24 cellular contexts compared by ENCODE assay signal in the genomic region with DNA sequence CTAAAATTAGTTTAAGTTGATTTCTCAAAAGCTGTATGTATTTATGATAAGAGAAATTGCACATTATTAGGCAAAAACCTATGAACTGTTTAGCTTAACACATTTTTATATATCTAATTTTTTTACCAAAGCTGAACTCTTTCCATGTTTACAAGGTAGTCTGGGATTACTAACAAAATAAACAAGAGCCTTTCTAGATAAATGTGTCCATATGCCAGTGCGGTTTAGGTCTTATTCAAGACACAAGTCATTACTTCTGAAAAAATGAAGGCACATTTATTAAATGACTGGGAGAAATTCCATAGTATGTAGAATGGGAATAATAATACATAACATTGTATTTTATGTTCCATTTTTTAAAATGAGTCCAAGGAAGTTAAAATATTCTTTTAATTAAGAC.
A peak's percentile ranks its signal among the peaks of the same experiment; 100 is the strongest.
DNase-seq lines count a peak whose midpoint lies in the region; ATAC-seq, FAIRE-seq and TF ChIP-seq lines count a peak whose summit lies in the region.
"Had no signal": no experiment of that assay in that cellular context is flagged by ENCODE, and none has a peak within 500 bp of the region (broad histone marks: within the 10 kb centered on the region; RNA-seq: fewer than 3 reads in every experiment).

No MANE protein-coding gene starts in this region.

- no peaks in the 10 kb centered on the region for H3K36me3 ChIP-seq in pancreas
- H3K36me3 ChIP-seq: tibial artery had no signal

- no peaks in the 10 kb centered on the region for H3K4me1 ChIP-seq in pancreas
- H3K4me1 ChIP-seq: body of pancreas, tibial artery had no signal

- no peaks in the 10 kb centered on the region for H3K27me3 Mint-ChIP-seq in activated naive CD4-positive, alpha-beta T cell treated with anti-CD3 and anti-CD28 coated beads for 36 hours (ENCODE audit: low read depth)
- no peaks in the 10 kb centered on the region for H3K27me3 Mint-ChIP-seq in activated naive CD8-positive, alpha-beta T cell treated with anti-CD3 and anti-CD28 coated beads, Interleukin-2, amount 10 ng/mL, durations not matched to agents 7 days and 5 days
- H3K27me3 Mint-ChIP-seq: activated naive CD4-positive, alpha-beta T cell treated with anti-CD3 and anti-CD28 coated beads, Interleukin-2, amount 50 U/mL, for 24 hours had no signal

- H3K27me3 ChIP-seq in pancreas, result no peaks in the 10 kb centered on the region
- H3K27me3 ChIP-seq: body of pancreas, tibial artery had no signal

- H3K4me3 ChIP-seq in pancreas, result no peak overlapping the region
- H3K4me3 ChIP-seq: body of pancreas, lung, tibial artery had no signal

- 58 to 63% methylated on average over 1 of the region's 1 CpG for WGBS in pancreas, 2 donors

- H3K9me3 ChIP-seq in pancreas, result no peaks in the 10 kb centered on the region
- H3K9me3 ChIP-seq: body of pancreas, tibial artery had no signal

- no peaks in the 10 kb centered on the region for H3K9me3 Mint-ChIP-seq in activated naive CD4-positive, alpha-beta T cell treated with anti-CD3 and anti-CD28 coated beads for 36 hours
- no peaks in the 10 kb centered on the region for H3K9me3 Mint-ChIP-seq in activated naive CD8-positive, alpha-beta T cell treated with anti-CD3 and anti-CD28 coated beads, Interleukin-2, amount 10 ng/mL, durations not matched to agents 7 days and 5 days
- H3K9me3 Mint-ChIP-seq: activated naive CD4-positive, alpha-beta T cell treated with anti-CD3 and anti-CD28 coated beads, Interleukin-2, amount 50 U/mL, for 24 hours; stimulated activated naive B cell treated with anti-CD40 and anti-IgM and Interleukin-4, amounts not matched to agents 10 μg/mL and 1 μg/mL and 100 μg/mL, for 72 hours had no signal

- TF ChIP-seq CTCF in pancreas (IDR thresholded peaks at IDR 0.05), result no peak

- in situ Hi-C loops in G401 (cut with HindIII; ENCODE audit: low sequenced_read_pairs), result no loop called here

- H3K4me1 Mint-ChIP-seq in activated naive CD4-positive, alpha-beta T cell treated with anti-CD3 and anti-CD28 coated beads for 36 hours (ENCODE audit: low read depth), result peaks cover 49% of the 10 kb centered on the region
- H3K4me1 Mint-ChIP-seq in activated naive CD8-positive, alpha-beta T cell treated with anti-CD3 and anti-CD28 coated beads, Interleukin-2, amount 10 ng/mL, durations not matched to agents 7 days and 5 days, result peaks cover 62% of the 10 kb centered on the region

- peak overlapping the region; percentile 97 for H3K27ac Mint-ChIP-seq in activated naive CD4-positive, alpha-beta T cell treated with anti-CD3 and anti-CD28 coated beads for 36 hours
- peak overlapping the region; percentile 94 for H3K27ac Mint-ChIP-seq in activated naive CD8-positive, alpha-beta T cell treated with anti-CD3 and anti-CD28 coated beads, Interleukin-2, amount 10 ng/mL, durations not matched to agents 7 days and 5 days

- H3K36me3 Mint-ChIP-seq in activated naive CD4-positive, alpha-beta T cell treated with anti-CD3 and anti-CD28 coated beads for 36 hours (ENCODE audit: low read depth), result peaks cover 4% of the 10 kb centered on the region
- peaks cover 75% of the 10 kb centered on the region for H3K36me3 Mint-ChIP-seq in activated naive CD8-positive, alpha-beta T cell treated with anti-CD3 and anti-CD28 coated beads, Interleukin-2, amount 10 ng/mL, durations not matched to agents 7 days and 5 days
- H3K36me3 Mint-ChIP-seq: activated naive CD4-positive, alpha-beta T cell treated with anti-CD3 and anti-CD28 coated beads, Interleukin-2, amount 50 U/mL, for 24 hours; stimulated activated naive B cell treated with anti-CD40 and anti-IgM and Interleukin-4, amounts not matched to agents 10 μg/mL and 1 μg/mL and 100 μg/mL, for 72 hours had no signal

- FAIRE-seq in pancreas (lab: Jason Lieb, UNC), result peak; percentile 41
- FAIRE-seq: HTR-8/SVneo had no signal

- POLR2A ChIA-PET in activated naive CD8-positive, alpha-beta T cell treated with anti-CD3 and anti-CD28 coated beads, Interleukin-2, amount 10 ng/mL, durations not matched to agents 7 days and 5 days (lab: Charles Lee), result interaction anchor here (0.8 to 8.1 kb wide), 13 partner anchors 12 to 134 kb away, joined by 3 to 111 read pairs (median 5); partner anchors contain the start of gene DPP4

- intact Hi-C loops in activated naive CD4-positive, alpha-beta T cell treated with anti-CD3 and anti-CD28 coated beads for 36 hours (cut with micrococcal nuclease), result loop anchor here (1.0 to 5.0 kb wide), 10 partner anchors 11 to 325 kb away; partner anchors contain the start of gene IFIH1
- intact Hi-C loops in pancreas (cut with DNase I), result loop anchor here in 1 of 3 donors (5.0 kb wide), 1 partner anchor 75 kb away; no protein-coding TSS in a partner anchor

- H3K4me3 Mint-ChIP-seq in activated naive CD4-positive, alpha-beta T cell treated with anti-CD3 and anti-CD28 coated beads for 36 hours, result no peak overlapping the region
- H3K4me3 Mint-ChIP-seq in activated naive CD8-positive, alpha-beta T cell treated with anti-CD3 and anti-CD28 coated beads, Interleukin-2, amount 10 ng/mL, durations not matched to agents 7 days and 5 days, result no peak overlapping the region

- CTCF ChIA-PET in activated naive CD4-positive, alpha-beta T cell treated with anti-CD3 and anti-CD28 coated beads for 36 hours (lab: Charles Lee), result interaction anchor here (0.7 to 2.4 kb wide), 9 partner anchors 10 to 132 kb away, joined by 3 to 7 read pairs (median 4); partner anchors contain the start of gene DPP4

- no peak for DNase-seq in activated naive CD4-positive, alpha-beta T cell treated with anti-CD3 and anti-CD28 coated beads for 36 hours
- no peak for DNase-seq in activated naive CD4-positive, alpha-beta T cell treated with anti-CD3 and anti-CD28 coated beads, Interleukin-2, amount 50 U/mL, for 16 hours
- DNase-seq in M059J (ENCODE audit: low read depth), result peak; percentile 50
- DNase-seq in activated naive CD8-positive, alpha-beta T cell treated with anti-CD3 and anti-CD28 coated beads, Interleukin-2, amount 10 ng/mL, durations not matched to agents 7 days and 5 days, result no peak
- no peak for DNase-seq in pancreas
- DNase-seq in midbrain (lab: John Stamatoyannopoulos, UW), result no peak
- DNase-seq in G401 (ENCODE audit: low spot score), result no peak
- DNase-seq: body of pancreas, DMS153, NCI-H2029 treated with DMSO at 0.1 percent for 48 hours, NCI-H345, NCI-H774, SHP77, SW 1271, tibial artery had no signal

- ATAC-seq in activated naive CD8-positive, alpha-beta T cell treated with anti-CD3 and anti-CD28 coated beads, Interleukin-2, amount 10 ng/mL, durations not matched to agents 7 days and 5 days (ENCODE audit: low read depth), result no peak
- ATAC-seq in pancreas (no peak), GM21723 (IDR thresholded peaks at IDR 0.05; ENCODE audit: unreplicated experiment) (no peak)
- ATAC-seq: body of pancreas, esophagus mucosa, HCT116 had no signal

- H3K27ac ChIP-seq in pancreas, result no peak overlapping the region
- H3K27ac ChIP-seq: body of pancreas, C4-2B, KMS-11, tibial artery had no signal
